Comparison of ENCODE assay signal across 10 cellular contexts in the genomic region with DNA sequence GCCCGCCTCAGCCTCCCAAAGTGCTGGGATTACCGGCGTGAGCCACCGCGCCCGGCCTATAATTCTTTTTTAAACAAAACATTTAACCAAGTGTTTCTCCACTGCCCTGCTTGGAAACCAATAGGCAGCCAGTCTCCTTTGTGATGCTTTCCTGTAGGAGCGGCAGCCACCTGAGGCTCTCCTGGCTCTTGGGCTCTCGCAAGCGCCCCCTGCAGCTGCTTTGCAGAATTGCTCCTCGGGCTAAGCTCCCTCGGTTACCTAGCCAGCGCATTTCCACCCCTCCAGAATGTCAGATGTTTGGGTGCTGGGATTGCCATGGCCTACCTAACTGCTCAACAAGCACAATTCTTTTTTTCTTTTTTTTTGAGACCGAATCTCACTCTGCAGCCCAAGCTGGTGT. TPM values are rescaled to one million over a fixed set of nuclear protein-coding genes. Genes with fewer than 3 reads are reported as not detected.
DNase-seq lines count a peak whose midpoint lies in the region; ATAC-seq and TF ChIP-seq lines count a peak whose summit lies in the region.
"Had no signal": no experiment of that assay in that cellular context is flagged by ENCODE, and none has a peak within 500 bp of the region (broad histone marks: within the 10 kb centered on the region; RNA-seq: fewer than 3 reads in every experiment).

No MANE protein-coding gene starts in this region.

- no peak overlapping the region for H3K4me3 Mint-ChIP-seq in activated CD4-positive, alpha-beta T cell treated with anti-CD3 and anti-CD28 coated beads, Interleukin-2, amount 10 ng/mL, durations not matched to agents 24 days and 14 days
- H3K4me3 Mint-ChIP-seq: stimulated activated naive CD8-positive, alpha-beta T cell treated with anti-CD3 and anti-CD28 coated beads, Interleukin-15, amount 100 ng/mL, for 72 hours had no signal

- H3K36me3 ChIP-seq in BE2C (peaks cover 38% of the 10 kb centered on the region), iPS DF 6.9 (ENCODE audit: control insufficient read depth, insufficient read depth, low read length) (peaks cover 3% of the 10 kb centered on the region; the same call in 1 of the 2 replicates)
- H3K36me3 ChIP-seq: ovary had no signal

- WGBS in iPS DF 6.9 (ENCODE audit: insufficient coverage, insufficient read length) = no CpG with 5 or more reads among the region's 13 CpGs

- TF ChIP-seq CTCF in BE2C (IDR thresholded peaks at IDR 0.05; ENCODE audit: low read depth, low read length) (peak; percentile 48), GM12874 (IDR thresholded peaks at IDR 0.05; ENCODE audit: insufficient read depth, low read depth, low read length) (peak; percentile 58)

- H3K4me3 ChIP-seq in BE2C (ENCODE audit: low read depth, low read length) (no peak overlapping the region), iPS DF 6.9 (ENCODE audit: low read length) (no peak overlapping the region)
- H3K4me3 ChIP-seq: ovary had no signal

- no peaks in the 10 kb centered on the region for H3K27me3 ChIP-seq in BE2C
- H3K27me3 ChIP-seq in iPS DF 6.9 (ENCODE audit: control insufficient read depth, insufficient read depth, low read length) = no peaks in the 10 kb centered on the region
- H3K27me3 ChIP-seq: ovary had no signal

- peaks cover 62% of the 10 kb centered on the region for H3K4me1 Mint-ChIP-seq in activated CD4-positive, alpha-beta T cell treated with anti-CD3 and anti-CD28 coated beads, Interleukin-2, amount 10 ng/mL, durations not matched to agents 24 days and 14 days

- H3K27me3 Mint-ChIP-seq in activated CD4-positive, alpha-beta T cell treated with anti-CD3 and anti-CD28 coated beads, Interleukin-2, amount 10 ng/mL, durations not matched to agents 24 days and 14 days = no peaks in the 10 kb centered on the region
- H3K27me3 Mint-ChIP-seq: stimulated activated naive CD8-positive, alpha-beta T cell treated with anti-CD3 and anti-CD28 coated beads, Interleukin-15, amount 100 ng/mL, for 72 hours had no signal

- ATAC-seq in GM19397 (IDR thresholded peaks at IDR 0.05; ENCODE audit: unreplicated experiment) (no peak), GM21447 (IDR thresholded peaks at IDR 0.05; ENCODE audit: unreplicated experiment) (no peak)
- ATAC-seq: stimulated activated naive CD8-positive, alpha-beta T cell treated with anti-CD3 and anti-CD28 coated beads, Interleukin-15, amount 100 ng/mL, for 72 hours had no signal

- no peak overlapping the region for H3K27ac Mint-ChIP-seq in activated CD4-positive, alpha-beta T cell treated with anti-CD3 and anti-CD28 coated beads, Interleukin-2, amount 10 ng/mL, durations not matched to agents 24 days and 14 days
- H3K27ac Mint-ChIP-seq: stimulated activated naive CD8-positive, alpha-beta T cell treated with anti-CD3 and anti-CD28 coated beads, Interleukin-15, amount 100 ng/mL, for 72 hours had no signal

- no peak overlapping the region for H3K27ac ChIP-seq in iPS DF 6.9 (ENCODE audit: low read length)
- H3K27ac ChIP-seq: ovary had no signal

- H3K4me1 ChIP-seq in BE2C = peaks cover 10% of the 10 kb centered on the region
- H3K4me1 ChIP-seq in iPS DF 6.9 (ENCODE audit: control insufficient read depth, insufficient read depth, low read length) = no peaks in the 10 kb centered on the region

- peaks cover 40% of the 10 kb centered on the region for H3K36me3 Mint-ChIP-seq in activated CD4-positive, alpha-beta T cell treated with anti-CD3 and anti-CD28 coated beads, Interleukin-2, amount 10 ng/mL, durations not matched to agents 24 days and 14 days (ENCODE audit: low read depth)

- DNase-seq in BE2C (no peak), iPS DF 6.9 (ENCODE audit: low read depth, low spot score) (peak; percentile 85), NCI-H187 (lab: John Stamatoyannopoulos, UW) (no peak), anterior cingulate cortex (lab: John Stamatoyannopoulos, UW) (no peak)
- peak; percentile 82 for DNase-seq in activated CD4-positive, alpha-beta T cell treated with anti-CD3 and anti-CD28 coated beads, Interleukin-2, amount 10 ng/mL, durations not matched to agents 24 days and 14 days
- DNase-seq: ovary had no signal

- H3K9me3 ChIP-seq in BE2C (no peaks in the 10 kb centered on the region; the same call in 1 of the 2 replicates), iPS DF 6.9 (ENCODE audit: control insufficient read depth, insufficient read depth, low read length) (no peaks in the 10 kb centered on the region)
- H3K9me3 ChIP-seq: ovary had no signal

- intact Hi-C loops in activated CD4-positive, alpha-beta T cell treated with anti-CD3 and anti-CD28 coated beads, Interleukin-2, amount 10 ng/mL, durations not matched to agents 24 days and 14 days (cut with micrococcal nuclease) = no loop called here

- peaks cover 7% of the 10 kb centered on the region for H3K9me3 Mint-ChIP-seq in activated CD4-positive, alpha-beta T cell treated with anti-CD3 and anti-CD28 coated beads, Interleukin-2, amount 10 ng/mL, durations not matched to agents 24 days and 14 days

RNA-seq across cellular contexts. Expression of a gene that starts 7.7 kb away (rescaled TPM):
- polyA plus RNA-seq in BE2C (2012; ENCODE audit: insufficient read depth, insufficient read length, low read depth) = 10.8 TPM
- 2.1 and 2.8 TPM in 2 replicates for total RNA-seq in activated CD4-positive, alpha-beta T cell treated with anti-CD3 and anti-CD28 coated beads, Interleukin-2, amount 10 ng/mL, durations not matched to agents 24 days and 14 days

RNA-seq across cellular contexts. Expression of a gene that starts 8.3 kb away (rescaled TPM):
- polyA plus RNA-seq in BE2C (2012; ENCODE audit: insufficient read depth, insufficient read length, low read depth) = 120 TPM
- 51.4 TPM in 2 replicates for total RNA-seq in activated CD4-positive, alpha-beta T cell treated with anti-CD3 and anti-CD28 coated beads, Interleukin-2, amount 10 ng/mL, durations not matched to agents 24 days and 14 days

RNA-seq across cellular contexts. Expression of a gene that starts 14.6 kb away (rescaled TPM):
- 87.8 TPM for polyA plus RNA-seq in BE2C (2012; ENCODE audit: insufficient read depth, insufficient read length, low read depth)
- 20.1 and 21.4 TPM in 2 replicates for total RNA-seq in activated CD4-positive, alpha-beta T cell treated with anti-CD3 and anti-CD28 coated beads, Interleukin-2, amount 10 ng/mL, durations not matched to agents 24 days and 14 days

Comparison
In these comparisons a context has a peak if more than half of its experiments do, and no peak if none do; other contexts are left out.
1. DNase-seq: peak in activated CD4-positive, alpha-beta T cell treated with anti-CD3 and anti-CD28 coated beads, Interleukin-2, amount 10 ng/mL, durations not matched to agents 24 days and 14 days (single experiment) and iPS DF 6.9 (single experiment); none in BE2C (single experiment), NCI-H187 (0 of 2) and anterior cingulate cortex (0 of 58).